24 cellular contexts compared by ENCODE assay signal in genomic region chr11:73281201-73281741, GRCh38. TPM values are rescaled to one million over a fixed set of nuclear protein-coding genes. Genes with fewer than 3 reads are reported as not detected.
DNase-seq lines count a peak whose midpoint lies in the region; ATAC-seq, FAIRE-seq and TF ChIP-seq lines count a peak whose summit lies in the region.
"Had no signal": no experiment of that assay in that cellular context is flagged by ENCODE, and none has a peak within 500 bp of the region (broad histone marks: within the 10 kb centered on the region; RNA-seq: fewer than 3 reads in every experiment).

No MANE protein-coding gene starts in this region.

- H3K79me1 ChIP-seq in neuronal stem cell (ENCODE audit: low read depth, low read length) = no peaks in the 10 kb centered on the region

- CTCF ChIA-PET in HepG2 (lab: Yijun Ruan, JAX; ENCODE audit: low intra/inter-chr PET ratio, low total read pairs) = no interaction called here

- intact Hi-C loops in right lobe of liver (cut with DNase I) = no loop called here
- intact Hi-C loops in HepG2 (cut with micrococcal nuclease; ENCODE audit: unreplicated experiment) = no loop called here
- intact Hi-C loops in Right ventricle myocardium superior (cut with DNase I) = no loop called here
- intact Hi-C loops in prostate gland (cut with DNase I) = no loop called here

- H2AK5ac ChIP-seq in neuronal stem cell (ENCODE audit: low read depth, low read length) = no peak overlapping the region

- WGBS in right lobe of liver (ENCODE audit: insufficient coverage, low coverage, low lambda C conversion rate, missing lambda C conversion rate) = no CpG with 5 or more reads among the region's 3 CpGs
- WGBS in HepG2 (ENCODE audit: low lambda C conversion rate) = no CpG with 5 or more reads among the region's 3 CpGs
- WGBS in neuronal stem cell (ENCODE audit: extremely low coverage in 2 of 2, insufficient read length in 2 of 2, insufficient replicate concordance in 1 of 2), 2 donors = no CpG with 5 or more reads among the region's 3 CpGs
- WGBS in prostate gland = 92% methylated on average over 3 of the region's 3 CpGs

- no peak overlapping the region for H4K8ac ChIP-seq in neuronal stem cell (ENCODE audit: low read depth, low read length)

- H3K27me3 ChIP-seq in right lobe of liver = no peaks in the 10 kb centered on the region
- H3K27me3 ChIP-seq in HepG2 (ENCODE audit: control insufficient read depth in 1 of 2, insufficient read depth in 2 of 2, low read length in 2 of 2) = peaks cover 6 to 18% of the 10 kb centered on the region in 2 experiments; a peak in 4 of 5 replicates
- peaks cover 0 to 14% (median 0%) of the 10 kb centered on the region in 3 experiments for H3K27me3 ChIP-seq in neuronal stem cell (ENCODE audit: control insufficient read depth in 3 of 3, insufficient read depth in 3 of 3, low read depth in 1 of 3, low read length in 3 of 3)
- no peaks in the 10 kb centered on the region for H3K27me3 ChIP-seq in prostate gland (replicated peaks; ENCODE audit: insufficient read depth)
- no peaks in the 10 kb centered on the region for H3K27me3 ChIP-seq in WERI-Rb-1 (ENCODE audit: insufficient read depth, low read depth, severe bottlenecking)
- H3K27me3 ChIP-seq: adrenal gland, tibial nerve had no signal

- H4K20me1 ChIP-seq in HepG2 (ENCODE audit: insufficient read depth, low read length) = no peaks in the 10 kb centered on the region

- H2BK15ac ChIP-seq in neuronal stem cell (ENCODE audit: low read length) = peak overlapping the region; percentile 13

- H3K4ac ChIP-seq in neuronal stem cell (ENCODE audit: low read length) = no peak overlapping the region

- in situ Hi-C loops in HepG2 (cut with HindIII; ENCODE audit: extremely low pct_ligation_motif_present, low pct_unique_long_range_greater_than_20kb) = no loop called here

- FAIRE-seq in HepG2 (lab: Jason Lieb, UNC) = no peak
- FAIRE-seq: D721Med had no signal

- no peak overlapping the region for H2BK120ac ChIP-seq in neuronal stem cell (ENCODE audit: low read depth, low read length)

- no peak overlapping the region for H4K91ac ChIP-seq in neuronal stem cell (ENCODE audit: low read depth, low read length, poor library complexity)

- H3K9ac ChIP-seq in HepG2 (ENCODE audit: insufficient read depth, low read depth, low read length) = no peak overlapping the region
- no peak overlapping the region for H3K9ac ChIP-seq in neuronal stem cell (ENCODE audit: low read depth, low read length, poor library complexity)
- H3K9ac ChIP-seq: parathyroid adenoma had no signal

- no peak overlapping the region for H3K27ac ChIP-seq in right lobe of liver
- no peak overlapping the region for H3K27ac ChIP-seq in HepG2 (ENCODE audit: extremely low read length, insufficient read depth, low read length)
- no peak overlapping the region for H3K27ac ChIP-seq in neuronal stem cell (replicated peaks; ENCODE audit: low read length)
- no peak overlapping the region for H3K27ac ChIP-seq in prostate gland
- no peak overlapping the region for H3K27ac ChIP-seq in WERI-Rb-1
- H3K27ac ChIP-seq: parathyroid adenoma, SK-N-MC, tibial nerve had no signal

- no peaks in the 10 kb centered on the region for H3K79me2 ChIP-seq in HepG2 (ENCODE audit: insufficient read depth, low read length)
- H3K79me2 ChIP-seq: parathyroid adenoma had no signal

- TF ChIP-seq EP300 in HepG2 (IDR thresholded peaks at IDR 0.05; ENCODE audit: low read depth in 2 of 2, low read length in 2 of 2) (no peak), HepG2 (CRISPR knock-in tag; IDR thresholded peaks at IDR 0.05; ENCODE audit: borderline replicate concordance) (no peak)

- H3K9me3 ChIP-seq in right lobe of liver (no peaks in the 10 kb centered on the region), HepG2 (ENCODE audit: low read length) (no peaks in the 10 kb centered on the region), neuronal stem cell (replicated peaks in 1 of 2; ENCODE audit: control insufficient read depth in 2 of 2, insufficient read depth in 1 of 2, low read depth in 1 of 2, low read length in 2 of 2) (no peaks in the 10 kb centered on the region), prostate gland (no peaks in the 10 kb centered on the region), WERI-Rb-1 (ENCODE audit: severe bottlenecking) (no peaks in the 10 kb centered on the region)
- H3K9me3 ChIP-seq: adrenal gland, tibial nerve had no signal

- no peak overlapping the region for H2BK5ac ChIP-seq in neuronal stem cell (ENCODE audit: low read length)

- no peak overlapping the region for H3K23ac ChIP-seq in neuronal stem cell (ENCODE audit: low read depth, low read length, poor library complexity)

- peak; percentile 21 to 39 (median 30) for ATAC-seq in right lobe of liver
- no peak for ATAC-seq in HepG2
- peak; percentile 71 for ATAC-seq in Right ventricle myocardium superior (ENCODE audit: poor library complexity)
- ATAC-seq: Panc1; stimulated activated naive CD8-positive, alpha-beta T cell treated with anti-CD3 and anti-CD28 coated beads, Interleukin-15, Interleukin-2, amounts not matched to agents 100 U/mL and 50 U/mL, for 24 hours; WTC11 had no signal

- TF ChIP-seq CTCF in right lobe of liver (IDR thresholded peaks at IDR 0.05) = no peak
- TF ChIP-seq CTCF in HepG2 (CRISPR knock-in tag; IDR thresholded peaks at IDR 0.05) = no peak
- TF ChIP-seq CTCF in prostate gland (IDR thresholded peaks at IDR 0.05) = no peak
- no peak for TF ChIP-seq CTCF in WERI-Rb-1 (IDR thresholded peaks at IDR 0.05; ENCODE audit: low read depth, low read length)

- H3K4me1 ChIP-seq in right lobe of liver (no peaks in the 10 kb centered on the region), HepG2 (ENCODE audit: insufficient read depth, low read length) (peaks cover 11% of the 10 kb centered on the region), neuronal stem cell (ENCODE audit: control insufficient read depth in 2 of 2, insufficient read depth in 1 of 2, low read depth in 1 of 2, low read length in 2 of 2) (peaks cover 0 to 1% of the 10 kb centered on the region in 2 donors), prostate gland (replicated peaks) (no peaks in the 10 kb centered on the region)
- H3K4me1 ChIP-seq: parathyroid adenoma, tibial nerve had no signal

- TF ChIP-seq RAD21 in HepG2 (CRISPR knock-in tag; IDR thresholded peaks at IDR 0.05) = no peak

- no peak overlapping the region for H3K4me3 ChIP-seq in right lobe of liver
- no peak overlapping the region for H3K4me3 ChIP-seq in HepG2 (replicated peaks in 1 of 3; ENCODE audit: insufficient read depth in 1 of 3, low read depth in 2 of 3, low read length in 3 of 3)
- no peak overlapping the region for H3K4me3 ChIP-seq in neuronal stem cell (ENCODE audit: low read length in 2 of 2)
- no peak overlapping the region for H3K4me3 ChIP-seq in prostate gland
- no peak overlapping the region for H3K4me3 ChIP-seq in WERI-Rb-1 (ENCODE audit: low read depth, low read length)
- H3K4me3 ChIP-seq: adrenal gland, coronary artery, SK-N-MC, tibial nerve had no signal

- no peaks in the 10 kb centered on the region for H3K36me3 ChIP-seq in right lobe of liver
- H3K36me3 ChIP-seq in HepG2 (replicated peaks in 1 of 2; ENCODE audit: control insufficient read depth in 1 of 2, insufficient read depth in 2 of 2, low read length in 2 of 2) = no peaks in the 10 kb centered on the region
- no peaks in the 10 kb centered on the region for H3K36me3 ChIP-seq in neuronal stem cell (replicated peaks in 1 of 2; ENCODE audit: control insufficient read depth in 2 of 2, insufficient read depth in 2 of 2, low read length in 2 of 2)
- H3K36me3 ChIP-seq in prostate gland = no peaks in the 10 kb centered on the region
- no peaks in the 10 kb centered on the region for H3K36me3 ChIP-seq in WERI-Rb-1
- H3K36me3 ChIP-seq: adrenal gland, tibial nerve had no signal

- H2BK12ac ChIP-seq in neuronal stem cell (ENCODE audit: low read length) = no peak overlapping the region

- no peak overlapping the region for H3K14ac ChIP-seq in neuronal stem cell (ENCODE audit: low read length)

- POLR2A ChIA-PET in HepG2 (lab: Yijun Ruan, JAX) = no interaction called here

- BruUV-seq in HepG2 (replicated peaks; lab: Mats Ljungman, UMichigan) = no TSS peak

- H2AFZ ChIP-seq in HepG2 (ENCODE audit: low read length) = no peak overlapping the region
- H2AFZ ChIP-seq in neuronal stem cell (ENCODE audit: low read length) = no peak overlapping the region
- H2AFZ ChIP-seq: parathyroid adenoma had no signal

- DNase-seq in right lobe of liver (no peak), HepG2 (ENCODE audit: low spot score) (no peak), Right ventricle myocardium superior (no peak), neuronal stem cell (ENCODE audit: low spot score) (no peak), OCI-M2 (lab: John Stamatoyannopoulos, UW; ENCODE audit: unreplicated experiment) (no peak), HT-29 (ENCODE audit: low spot score) (no peak), prostate gland (ENCODE audit: low spot score) (no peak), WERI-Rb-1 (no peak)
- DNase-seq: activated CD4-positive, alpha-beta T cell treated with anti-CD3 and anti-CD28 coated beads, Interleukin-2, amount 50 U/mL, for 48 hours; NCI-H1105 treated with DMSO at 0.1 percent for 48 hours; NCI-H2029 treated with DMSO at 0.1 percent for 48 hours; NCI-H446; nephron progenitor cell; NK-92 treated with Interleukin-12 subunit alpha and Interleukin-12 subunit beta, amount 100 ng/mL, for 24 hours; stimulated activated CD4-positive, alpha-beta T cell treated with anti-CD3 and anti-CD28 coated beads, Interleukin-4, amount 100 ng/mL, for 24 hours; stimulated activated naive CD8-positive, alpha-beta T cell treated with anti-CD3 and anti-CD28 coated beads, Interleukin-15, Interleukin-2, amounts not matched to agents 100 U/mL and 50 U/mL, for 24 hours had no signal

- TF ChIP-seq POLR2A in right lobe of liver (IDR thresholded peaks at IDR 0.05) (no peak), HepG2 (IDR thresholded peaks at IDR 0.05; ENCODE audit: insufficient read depth in 1 of 2, low read depth in 2 of 2, low read length in 2 of 2) (no peak), prostate gland (IDR thresholded peaks at IDR 0.05) (no peak)

- peak overlapping the region; percentile 55 for H3K18ac ChIP-seq in neuronal stem cell (ENCODE audit: low read length)

- H3K4me2 ChIP-seq in HepG2 (ENCODE audit: low read depth, low read length) = no peak overlapping the region
- H3K4me2 ChIP-seq in neuronal stem cell (ENCODE audit: insufficient read depth, low read length, poor library complexity, severe bottlenecking) = no peak overlapping the region

RNA-seq across cellular contexts. Expression of gene P2RY6, which starts 9.1 kb away (rescaled TPM):
- total RNA-seq in right lobe of liver = 1 to 10 TPM in 1 of 6 experiments, under 1 TPM in 5; 0.24 to 1.8 (median 0.62) TPM
- total RNA-seq in HepG2 (2016; rRNA removed; fragmentation: Illumina TruSeq; extraction: Trizol) = 0.11 and 0.29 TPM in 2 replicates
- 0.10 TPM in 1 of 2 replicates, not detected in the other for total RNA-seq in HepG2 (2016; cell fraction: cytosol; rRNA removed; fragmentation: Illumina TruSeq; extraction: Trizol; ENCODE audit: low read depth)
- total RNA-seq in HepG2 (2016; cell fraction: insoluble cytoplasmic fraction; rRNA removed; fragmentation: Illumina TruSeq; extraction: Trizol) = 0.13 and 0.27 TPM in 2 replicates
- not detected in 2 replicates for total RNA-seq in HepG2 (2016; cell fraction: membrane; rRNA removed; fragmentation: Illumina TruSeq; extraction: Trizol)
- not detected in 2 replicates for total RNA-seq in HepG2 (2016; cell fraction: nucleus; rRNA removed; fragmentation: Illumina TruSeq; extraction: Trizol)
- 0.09 and 0.29 TPM in 2 replicates for polyA plus RNA-seq in HepG2 (2011; rRNA removed)
- 0.10 and 0.12 TPM in 2 replicates for polyA plus RNA-seq in HepG2 (2011; cell fraction: cytosol; rRNA removed)
- 0.05 and 0.35 TPM in 2 replicates for polyA plus RNA-seq in HepG2 (2011; cell fraction: nucleus; rRNA removed)
- polyA plus RNA-seq in HepG2 (2012) = 0.24 TPM in 1 of 2 replicates, not detected in the other
- polyA plus RNA-seq in HepG2 (2016; cell fraction: cytosol; fragmentation: Illumina TruSeq; extraction: Trizol; ENCODE audit: low read depth) = 0.05 and 0.06 TPM in 2 replicates
- 0.10 and 0.20 TPM in 2 replicates for polyA plus RNA-seq in HepG2 (2016; cell fraction: insoluble cytoplasmic fraction; fragmentation: Illumina TruSeq; extraction: Trizol; ENCODE audit: low read depth)
- polyA plus RNA-seq in HepG2 (2016; cell fraction: membrane; fragmentation: Illumina TruSeq; extraction: Trizol; ENCODE audit: low read depth) = 0.10 and 0.17 TPM in 2 replicates
- 0.36 and 0.41 TPM in 2 replicates for polyA plus RNA-seq in HepG2 (2016; cell fraction: nucleus; fragmentation: Illumina TruSeq; extraction: Trizol; ENCODE audit: insufficient read depth, low read depth)
- polyA minus RNA-seq in HepG2 (2011; rRNA and poly(A)+ RNA removed; ENCODE audit: low replicate concordance) = 0.40 and 1.7 TPM in 2 replicates
- not detected in 2 replicates for polyA minus RNA-seq in HepG2 (2011; cell fraction: cytosol; rRNA and poly(A)+ RNA removed)
- polyA minus RNA-seq in HepG2 (2011; cell fraction: nucleus; rRNA and poly(A)+ RNA removed) = 0.12 and 0.26 TPM in 2 replicates
- 2.1 TPM for total RNA-seq in Right ventricle myocardium superior
- polyA plus RNA-seq in neuronal stem cell (2013, experiment 1 of 2) = 0.14 TPM
- 0.17 TPM for polyA plus RNA-seq in neuronal stem cell (2013, experiment 2 of 2)
- not detected in 2 replicates for total RNA-seq in HT-29 (2014; rRNA removed; shearing (Covaris generic))
- total RNA-seq in prostate gland = 1 to 10 TPM in 1 of 2 donors, under 1 TPM in 1; 0.64 to 3.5 TPM
- total RNA-seq: WTC11 had no signal

RNA-seq across cellular contexts. Expression of gene ARHGEF17, which starts 26.8 kb away (rescaled TPM):
- total RNA-seq in right lobe of liver (1 to 10 TPM; 4.6 to 7.3 (median 5.4) TPM), HepG2 (2016; rRNA removed; fragmentation: Illumina TruSeq; extraction: Trizol) (5.7 and 10.7 TPM in 2 replicates), Right ventricle myocardium superior (51.5 TPM), prostate gland (10 to 100 TPM; 34.0 to 66.9 TPM)
- 4.6 and 5.1 TPM in 2 replicates for total RNA-seq in HepG2 (2016; cell fraction: cytosol; rRNA removed; fragmentation: Illumina TruSeq; extraction: Trizol; ENCODE audit: low read depth)
- 3.7 and 12.1 TPM in 2 replicates for total RNA-seq in HepG2 (2016; cell fraction: insoluble cytoplasmic fraction; rRNA removed; fragmentation: Illumina TruSeq; extraction: Trizol)
- 3.3 and 3.8 TPM in 2 replicates for total RNA-seq in HepG2 (2016; cell fraction: membrane; rRNA removed; fragmentation: Illumina TruSeq; extraction: Trizol)
- 20.3 and 20.6 TPM in 2 replicates for total RNA-seq in HepG2 (2016; cell fraction: nucleus; rRNA removed; fragmentation: Illumina TruSeq; extraction: Trizol)
- 28.8 and 37.7 TPM in 2 replicates for polyA plus RNA-seq in HepG2 (2011; rRNA removed)
- polyA plus RNA-seq in HepG2 (2011; cell fraction: cytosol; rRNA removed) = 7.4 and 13.6 TPM in 2 replicates
- 250 and 318 TPM in 2 replicates for polyA plus RNA-seq in HepG2 (2011; cell fraction: nucleus; rRNA removed)
- 17.9 and 20.3 TPM in 2 replicates for polyA plus RNA-seq in HepG2 (2012)
- polyA plus RNA-seq in HepG2 (2016; cell fraction: cytosol; fragmentation: Illumina TruSeq; extraction: Trizol; ENCODE audit: low read depth) = 0.35 and 0.64 TPM in 2 replicates
- 5.4 and 7.1 TPM in 2 replicates for polyA plus RNA-seq in HepG2 (2016; cell fraction: insoluble cytoplasmic fraction; fragmentation: Illumina TruSeq; extraction: Trizol; ENCODE audit: low read depth)
- polyA plus RNA-seq in HepG2 (2016; cell fraction: membrane; fragmentation: Illumina TruSeq; extraction: Trizol; ENCODE audit: low read depth) = 0.76 and 0.94 TPM in 2 replicates
- 83.1 and 89.4 TPM in 2 replicates for polyA plus RNA-seq in HepG2 (2016; cell fraction: nucleus; fragmentation: Illumina TruSeq; extraction: Trizol; ENCODE audit: insufficient read depth, low read depth)
- polyA minus RNA-seq in HepG2 (2011; rRNA and poly(A)+ RNA removed; ENCODE audit: low replicate concordance) = 41.7 and 126 TPM in 2 replicates
- 13.5 and 20.6 TPM in 2 replicates for polyA minus RNA-seq in HepG2 (2011; cell fraction: cytosol; rRNA and poly(A)+ RNA removed)
- 85.9 and 99.9 TPM in 2 replicates for polyA minus RNA-seq in HepG2 (2011; cell fraction: nucleus; rRNA and poly(A)+ RNA removed)
- 40.1 TPM for polyA plus RNA-seq in neuronal stem cell (2013, experiment 1 of 2)
- 38.9 TPM for polyA plus RNA-seq in neuronal stem cell (2013, experiment 2 of 2)
- total RNA-seq in HT-29 (2014; rRNA removed; shearing (Covaris generic)) = 31.9 and 33.1 TPM in 2 replicates
